In the genomic region with DNA sequence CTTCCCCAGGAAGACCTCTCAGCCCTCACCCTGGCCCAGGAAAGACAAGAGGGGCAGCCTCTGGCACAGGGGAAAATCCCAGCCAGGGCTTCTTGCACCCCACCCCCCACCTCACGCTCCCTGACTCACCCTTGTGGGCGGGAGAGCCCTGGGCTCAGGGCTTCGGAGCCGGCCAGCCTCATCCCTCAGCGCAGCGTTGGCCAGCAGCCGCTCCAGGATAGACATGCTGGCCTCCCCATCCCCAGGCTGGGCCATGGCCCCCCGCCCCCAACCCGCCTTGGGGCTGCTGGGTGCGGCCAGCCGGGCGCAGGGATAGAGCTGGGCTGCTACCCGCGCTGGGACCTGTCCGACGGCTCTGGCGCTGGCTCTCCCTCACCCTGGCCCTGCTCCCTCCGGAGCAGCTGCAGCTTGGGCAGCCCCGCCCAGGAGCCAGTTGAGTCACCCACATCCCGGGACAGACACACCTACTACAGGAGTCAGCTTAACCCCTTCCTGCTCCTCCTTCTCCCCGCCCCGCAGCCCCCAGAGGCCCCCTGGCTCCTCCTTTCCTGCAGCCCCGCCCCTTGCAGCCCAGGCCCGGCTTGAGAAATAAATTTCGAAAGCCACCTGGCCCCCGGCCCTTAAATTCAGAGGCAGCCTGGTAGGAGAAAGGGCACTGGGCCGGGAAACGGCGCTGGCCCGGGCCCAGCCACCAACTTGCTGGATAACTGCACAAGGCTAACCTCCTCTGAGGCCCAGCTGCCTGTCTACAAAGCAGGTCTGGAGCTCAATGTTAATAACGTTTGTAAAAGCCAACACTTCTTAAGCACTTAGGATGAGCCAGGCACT, we compare ENCODE assay signal across 8 cellular contexts. TPM values are rescaled to one million over a fixed set of nuclear protein-coding genes. Genes with fewer than 3 reads are reported as not detected.
DNase-seq lines count a peak whose midpoint lies in the region; ATAC-seq lines count a peak whose summit lies in the region.

No MANE protein-coding gene starts in this region.

- peak overlapping the region; percentile 11 for H3K9ac ChIP-seq in endocrine pancreas (ENCODE audit: control insufficient read depth, insufficient read depth, low read length)

- peaks cover 3% of the 10 kb centered on the region for H3K36me3 ChIP-seq in endocrine pancreas (ENCODE audit: control insufficient read depth, insufficient read depth, low read length)

- POLR2A ChIA-PET in activated CD4-positive, alpha-beta memory T cell treated with anti-CD3 and anti-CD28 coated beads, Interleukin-2, amount 10 ng/mL, durations not matched to agents 7 days and 5 days (lab: Charles Lee), result interaction anchor here (1.0 to 3.5 kb wide), 4 partner anchors 9 to 24 kb away, joined by 3 to 26 read pairs (median 8); a partner anchor contains a TSS

- no peaks in the 10 kb centered on the region for H3K27me3 ChIP-seq in endocrine pancreas (ENCODE audit: control insufficient read depth, insufficient read depth, low read length)

- H3K4me3 ChIP-seq in endocrine pancreas (ENCODE audit: control insufficient read depth, insufficient read depth, low read length), result no peak overlapping the region

- no peaks in the 10 kb centered on the region for H3K36me3 Mint-ChIP-seq in activated CD4-positive, alpha-beta memory T cell treated with anti-CD3 and anti-CD28 coated beads, Interleukin-2, amount 10 ng/mL, durations not matched to agents 7 days and 5 days (ENCODE audit: low read depth)
- H3K36me3 Mint-ChIP-seq in memory B cell, result peaks cover 14% of the 10 kb centered on the region

- ATAC-seq in HG02938 (IDR thresholded peaks at IDR 0.05; ENCODE audit: unreplicated experiment) (peak; percentile 80), memory B cell (ENCODE audit: low read depth) (peak; percentile 37)

- H3K9me3 Mint-ChIP-seq in activated CD4-positive, alpha-beta memory T cell treated with anti-CD3 and anti-CD28 coated beads, Interleukin-2, amount 10 ng/mL, durations not matched to agents 7 days and 5 days, result no peaks in the 10 kb centered on the region
- no peaks in the 10 kb centered on the region for H3K9me3 Mint-ChIP-seq in memory B cell

- no peak overlapping the region for H3K27ac Mint-ChIP-seq in activated CD4-positive, alpha-beta memory T cell treated with anti-CD3 and anti-CD28 coated beads, Interleukin-2, amount 10 ng/mL, durations not matched to agents 7 days and 5 days
- H3K27ac Mint-ChIP-seq in memory B cell, result no peak overlapping the region

- peak overlapping the region; percentile 63 for H3K4me3 Mint-ChIP-seq in activated CD4-positive, alpha-beta memory T cell treated with anti-CD3 and anti-CD28 coated beads, Interleukin-2, amount 10 ng/mL, durations not matched to agents 7 days and 5 days
- H3K4me3 Mint-ChIP-seq in memory B cell, result no peak overlapping the region

- H3K9me3 ChIP-seq in endocrine pancreas (ENCODE audit: control insufficient read depth, low read length), result no peaks in the 10 kb centered on the region

- no peaks in the 10 kb centered on the region for H3K27me3 Mint-ChIP-seq in activated CD4-positive, alpha-beta memory T cell treated with anti-CD3 and anti-CD28 coated beads, Interleukin-2, amount 10 ng/mL, durations not matched to agents 7 days and 5 days
- peaks cover 4% of the 10 kb centered on the region for H3K27me3 Mint-ChIP-seq in memory B cell

- H3K4me1 ChIP-seq in endocrine pancreas (ENCODE audit: control insufficient read depth, insufficient read depth, low read length), result no peaks in the 10 kb centered on the region

- H3K4me1 Mint-ChIP-seq in activated CD4-positive, alpha-beta memory T cell treated with anti-CD3 and anti-CD28 coated beads, Interleukin-2, amount 10 ng/mL, durations not matched to agents 7 days and 5 days, result peaks cover 20% of the 10 kb centered on the region
- peaks cover 7% of the 10 kb centered on the region for H3K4me1 Mint-ChIP-seq in memory B cell

- CTCF ChIA-PET in activated CD4-positive, alpha-beta memory T cell treated with anti-CD3 and anti-CD28 coated beads, Interleukin-2, amount 10 ng/mL, durations not matched to agents 7 days and 5 days (lab: Charles Lee), result interaction anchor here (1.5 kb wide), 1 partner anchor 15 kb away, joined by 7 read pairs; no protein-coding TSS in a partner anchor

- DNase-seq in SKM-1 treated with dmso at 0.1 percent for 144 hours (lab: John Stamatoyannopoulos, UW; ENCODE audit: unreplicated experiment) (peak; percentile 26), SKM-1 (lab: John Stamatoyannopoulos, UW; ENCODE audit: unreplicated experiment) (no peak), NCI-H2196 (lab: John Stamatoyannopoulos, UW; ENCODE audit: unreplicated experiment) (peak; percentile 81), memory B cell (ENCODE audit: low spot score in 2 of 2) (no peak)
- DNase-seq in activated CD4-positive, alpha-beta memory T cell treated with anti-CD3 and anti-CD28 coated beads, Interleukin-2, amount 10 ng/mL, durations not matched to agents 7 days and 5 days, result peak; percentile 82
- DNase-seq in stimulated activated CD8-positive, alpha-beta memory T cell treated with anti-CD3 and anti-CD28 coated beads, Interleukin-2, amount 100 ng/mL, for 48 hours (ENCODE audit: low read depth in 2 of 2), result peak; percentile 69 to 73

RNA-seq across cellular contexts. Expression of a gene that starts 13.4 kb away (rescaled TPM):
- total RNA-seq in activated CD4-positive, alpha-beta memory T cell treated with anti-CD3 and anti-CD28 coated beads, Interleukin-2, amount 10 ng/mL, durations not matched to agents 7 days and 5 days, result 10 to 100 TPM in 1 of 2 experiments, 1 to 10 TPM in 1; 9.9 to 10.7 TPM

RNA-seq across cellular contexts. Expression of a gene that starts 24.4 kb away (rescaled TPM):
- total RNA-seq in activated CD4-positive, alpha-beta memory T cell treated with anti-CD3 and anti-CD28 coated beads, Interleukin-2, amount 10 ng/mL, durations not matched to agents 7 days and 5 days, result 100 to 1,000 TPM; 135 to 137 TPM

RNA-seq across cellular contexts. Expression of a gene that starts 26.8 kb away (rescaled TPM):
- not detected for total RNA-seq in activated CD4-positive, alpha-beta memory T cell treated with anti-CD3 and anti-CD28 coated beads, Interleukin-2, amount 10 ng/mL, durations not matched to agents 7 days and 5 days

Comparison
In these comparisons a context has a peak if more than half of its experiments do, and no peak if none do; other contexts are left out.
1. DNase-seq: peak in SKM-1 treated with dmso at 0.1 percent for 144 hours (single experiment), NCI-H2196 (single experiment), activated CD4-positive, alpha-beta memory T cell treated with anti-CD3 and anti-CD28 coated beads, Interleukin-2, amount 10 ng/mL, durations not matched to agents 7 days and 5 days (single experiment) and stimulated activated CD8-positive, alpha-beta memory T cell treated with anti-CD3 and anti-CD28 coated beads, Interleukin-2, amount 100 ng/mL, for 48 hours (2 of 2); none in SKM-1 (single experiment) and memory B cell (0 of 2).